8 cellular contexts compared by ENCODE assay signal in genomic region chr11:120985718-120986569, GRCh38. TPM values are rescaled to one million over a fixed set of nuclear protein-coding genes. Genes with fewer than 3 reads are reported as not detected.
DNase-seq lines count a peak whose midpoint lies in the region; ATAC-seq and TF ChIP-seq lines count a peak whose summit lies in the region.

No MANE protein-coding gene starts in this region.

- H3K36me3 ChIP-seq in HEK293 (ENCODE audit: control insufficient read depth in 2 of 2, insufficient read depth in 1 of 2, low read length in 2 of 2), result no peaks in the 10 kb centered on the region

- in situ Hi-C loops in Caki2 (cut with HindIII; ENCODE audit: low pct_unique_long_range_greater_than_20kb, low sequenced_read_pairs), result no loop called here

- intact Hi-C loops in activated naive CD4-positive, alpha-beta T cell treated with anti-CD3 and anti-CD28 coated beads for 36 hours (cut with micrococcal nuclease), result loop anchor here (2.0 to 10.0 kb wide), 3 partner anchors 29 to 439 kb away; partner anchors contain the start of gene TBCEL
- intact Hi-C loops in posterior vena cava (cut with DNase I), result loop anchor here in 1 of 2 donors (5.0 kb wide), 1 partner anchor 639 kb away; no protein-coding TSS in a partner anchor

- H3K9me3 Mint-ChIP-seq in activated naive CD4-positive, alpha-beta T cell treated with anti-CD3 and anti-CD28 coated beads for 36 hours, result no peaks in the 10 kb centered on the region
- H3K9me3 Mint-ChIP-seq in glutamatergic neuron (ENCODE audit: unreplicated experiment), result peaks cover 3% of the 10 kb centered on the region

- TF ChIP-seq CTCF in HEK293 (tag by site-specific recombination; IDR thresholded peaks at IDR 0.05) (0 out of 2 replicates have a peak, but pooled peaks have one; percentile 12), glutamatergic neuron (IDR thresholded peaks at IDR 0.05; ENCODE audit: partially characterized antibody, unreplicated experiment) (peak; percentile 51)

- no peaks in the 10 kb centered on the region for H3K9me3 ChIP-seq in HEK293 (ENCODE audit: control insufficient read depth, insufficient read depth, low read depth, low read length)

- peaks cover 3% of the 10 kb centered on the region for H3K27me3 Mint-ChIP-seq in activated naive CD4-positive, alpha-beta T cell treated with anti-CD3 and anti-CD28 coated beads for 36 hours (ENCODE audit: low read depth)
- peaks cover 4% of the 10 kb centered on the region for H3K27me3 Mint-ChIP-seq in glutamatergic neuron (ENCODE audit: unreplicated experiment)

- no peaks in the 10 kb centered on the region for H3K4me1 ChIP-seq in HEK293 (ENCODE audit: control insufficient read depth, insufficient read depth, low read length)

- peaks cover 11% of the 10 kb centered on the region for H3K4me1 Mint-ChIP-seq in activated naive CD4-positive, alpha-beta T cell treated with anti-CD3 and anti-CD28 coated beads for 36 hours (ENCODE audit: low read depth)
- peaks cover 4% of the 10 kb centered on the region for H3K4me1 Mint-ChIP-seq in glutamatergic neuron (ENCODE audit: low read depth, unreplicated experiment)

- DNase-seq in Caki2 (ENCODE audit: low read depth) (peak; percentile 45), NOMO-1 treated with dmso at 0.1 percent for 144 hours (lab: John Stamatoyannopoulos, UW; ENCODE audit: unreplicated experiment) (peak; percentile 32), glutamatergic neuron (peak; percentile 78), posterior vena cava (ENCODE audit: low spot score) (peak; percentile 81), cortex of kidney (lab: John Stamatoyannopoulos, UW) (no peak)
- DNase-seq in activated naive CD4-positive, alpha-beta T cell treated with anti-CD3 and anti-CD28 coated beads for 36 hours, result peak; percentile 61

- H3K27ac ChIP-seq in HEK293 (ENCODE audit: extremely low read depth, low read depth, low read length), result no peak overlapping the region

- CTCF ChIA-PET in HEK293 (lab: Yijun Ruan, JAX), result interaction anchor here (0.7 to 1.4 kb wide), 4 partner anchors 11 to 48 kb away, joined by 3 to 6 read pairs (median 3); no protein-coding TSS in a partner anchor
- CTCF ChIA-PET in activated naive CD4-positive, alpha-beta T cell treated with anti-CD3 and anti-CD28 coated beads for 36 hours (lab: Charles Lee), result interaction anchor here (1.0 to 1.4 kb wide), 3 partner anchors 11 to 209 kb away, joined by 3 to 6 read pairs (median 4); no protein-coding TSS in a partner anchor

- no peaks in the 10 kb centered on the region for H3K36me3 Mint-ChIP-seq in activated naive CD4-positive, alpha-beta T cell treated with anti-CD3 and anti-CD28 coated beads for 36 hours (ENCODE audit: low read depth)
- peaks cover 4% of the 10 kb centered on the region for H3K36me3 Mint-ChIP-seq in glutamatergic neuron (ENCODE audit: unreplicated experiment)

- H3K4me3 ChIP-seq in HEK293 (ENCODE audit: low read depth, low read length), result peak overlapping the region; percentile 40

- H3K27ac Mint-ChIP-seq in activated naive CD4-positive, alpha-beta T cell treated with anti-CD3 and anti-CD28 coated beads for 36 hours, result no peak overlapping the region
- no peak overlapping the region for H3K27ac Mint-ChIP-seq in glutamatergic neuron (ENCODE audit: unreplicated experiment)

- POLR2A ChIA-PET in HEK293 (lab: Yijun Ruan, JAX), result interaction anchor here (0.6 kb wide), 1 partner anchor 37 kb away, joined by 4 read pairs; no protein-coding TSS in a partner anchor

- H3K4me3 Mint-ChIP-seq in activated naive CD4-positive, alpha-beta T cell treated with anti-CD3 and anti-CD28 coated beads for 36 hours, result peak overlapping the region; percentile 53
- H3K4me3 Mint-ChIP-seq in glutamatergic neuron (ENCODE audit: unreplicated experiment), result peak overlapping the region; percentile 89

- no peak for ATAC-seq in HG02973 (IDR thresholded peaks at IDR 0.05; ENCODE audit: unreplicated experiment)

TF ChIP-seq in HEK293, 187 proteins besides CTCF, POLR2A, EP300 and RAD21:
- TF ChIP-seq ZNF121 (tag by site-specific recombination; IDR thresholded peaks at IDR 0.05) (0 out of 2 replicates have a peak, but pooled peaks have one; percentile 31), ZNF560 (tag by site-specific recombination; IDR thresholded peaks at IDR 0.05; ENCODE audit: borderline replicate concordance) (no peak), ZIC2 (tag by site-specific recombination; IDR thresholded peaks at IDR 0.05) (0 out of 2 replicates have a peak, but pooled peaks have one; percentile 25), IKZF3 (tag by site-specific recombination; IDR thresholded peaks at IDR 0.05) (0 out of 2 replicates have a peak, but pooled peaks have one; percentile 33), MYNN (tag by site-specific recombination; IDR thresholded peaks at IDR 0.05; ENCODE audit: borderline replicate concordance) (no peak), PATZ1 (tag by site-specific recombination; IDR thresholded peaks at IDR 0.05) (peak; percentile 34; the same call in 1 of the 2 replicates), SP2 (tag by site-specific recombination; IDR thresholded peaks at IDR 0.05) (0 out of 2 replicates have a peak, but pooled peaks have one; percentile 24), ZNF335 (tag by site-specific recombination; conservative IDR thresholded peaks at IDR 0.05) (peak; percentile 78), GLIS1 (tag by site-specific recombination; IDR thresholded peaks at IDR 0.05) (peak; percentile 20; the same call in 1 of the 2 replicates), BCL6B (tag by site-specific recombination; IDR thresholded peaks at IDR 0.05) (no peak), ZNF791 (tag by site-specific recombination; IDR thresholded peaks at IDR 0.05) (no peak), ZNF660 (tag by site-specific recombination; IDR thresholded peaks at IDR 0.05) (0 out of 2 replicates have a peak, but pooled peaks have one; percentile 28), ZBTB26 (tag by site-specific recombination; optimal IDR thresholded peaks at IDR 0.05) (peak; percentile 53), PBX3 (CRISPR knock-in tag; IDR thresholded peaks at IDR 0.05) (0 out of 2 replicates have a peak, but pooled peaks have one; percentile 41)

RNA-seq across cellular contexts. Expression of gene TBCEL, which starts 38.0 kb away (rescaled TPM):
- total RNA-seq in Caki2 (2014; rRNA removed; shearing (Covaris generic); ENCODE audit: low replicate concordance), result 18.3 and 18.9 TPM in 2 replicates
- total RNA-seq in activated naive CD4-positive, alpha-beta T cell treated with anti-CD3 and anti-CD28 coated beads for 36 hours, result 1 to 10 TPM; 5.2 to 5.3 TPM
- total RNA-seq in glutamatergic neuron (ENCODE audit: unreplicated experiment), result 36.5 TPM
- total RNA-seq in posterior vena cava, result 10 to 100 TPM; 30.8 to 32.7 TPM
